ENCODE assay signal across 29 cellular contexts in genomic region chr3:134199240-134199639, GRCh38.
"Had no signal": no experiment of that assay in that cellular context is flagged by ENCODE, and none has a peak within 500 bp of the region (broad histone marks: within the 10 kb centered on the region; RNA-seq: fewer than 3 reads in every experiment).

No MANE protein-coding gene starts in this region.

- DNase-seq: activated B cell treated with CpG ODN at 0.5 μM for 24 hours; activated CD4-positive, alpha-beta T cell treated with anti-CD3 and anti-CD28 coated beads for 1 hour; activated CD4-positive, alpha-beta T cell treated with anti-CD3 and anti-CD28 coated beads, Interleukin-2, amount 10 ng/mL, durations not matched to agents 7 days and 5 days; activated CD8-positive, alpha-beta memory T cell treated with anti-CD3 and anti-CD28 coated beads for 24 hours; activated gamma-delta T cell treated with Interleukin-2 at 50 U/mL for 16 hours; activated naive CD4-positive, alpha-beta T cell treated with anti-CD3 and anti-CD28 coated beads, Interleukin-2, amount 10 ng/mL, durations not matched to agents 7 days and 5 days; activated naive CD8-positive, alpha-beta T cell treated with anti-CD3 and anti-CD28 coated beads, Interleukin-2, amount 10 ng/mL, durations not matched to agents 7 days and 5 days; adrenal gland; anterior cingulate cortex; central memory CD4-positive, alpha-beta T cell; MG63; MV-4-11; NCI-H1092 treated with DMSO at 0.1 percent for 48 hours; NCI-H1417 treated with DMSO at 0.1 percent for 48 hours; NCI-H1694; NCI-H2029; NCI-H2107; NCI-H2171 treated with DMSO at 0.1 percent for 48 hours; NCI-H226; NCI-H510A; NCI-H526 treated with DMSO at 0.1 percent for 48 hours; PC-3; SHP77 treated with DMSO at 0.1 percent for 48 hours; T-helper 17 cell; T-helper 9 cell had no signal

- H3K4me3 Mint-ChIP-seq: activated B cell treated with CpG ODN at 0.5 μM for 24 hours; activated CD4-positive, alpha-beta memory T cell treated with anti-CD3 and anti-CD28 coated beads for 36 hours; activated CD4-positive, alpha-beta T cell treated with anti-CD3 and anti-CD28 coated beads, Interleukin-2, amount 10 ng/mL, durations not matched to agents 7 days and 5 days; activated naive CD4-positive, alpha-beta T cell treated with anti-CD3 and anti-CD28 coated beads, Interleukin-2, amount 10 ng/mL, durations not matched to agents 7 days and 5 days; activated naive CD8-positive, alpha-beta T cell treated with anti-CD3 and anti-CD28 coated beads, Interleukin-2, amount 10 ng/mL, durations not matched to agents 7 days and 5 days; activated T-cell treated with anti-CD3 and anti-CD28 coated beads, Interleukin-2, amount 50 U/mL, for 72 hours; T-helper 17 cell had no signal

- H3K9me3 ChIP-seq: adrenal gland had no signal

- H3K9me3 Mint-ChIP-seq: activated B cell treated with CpG ODN at 0.5 μM for 24 hours; activated naive CD4-positive, alpha-beta T cell treated with anti-CD3 and anti-CD28 coated beads, Interleukin-2, amount 10 ng/mL, durations not matched to agents 7 days and 5 days; activated naive CD8-positive, alpha-beta T cell treated with anti-CD3 and anti-CD28 coated beads, Interleukin-2, amount 10 ng/mL, durations not matched to agents 7 days and 5 days; activated T-cell treated with anti-CD3 and anti-CD28 coated beads, Interleukin-2, amount 50 U/mL, for 72 hours; activated T-helper 2 cell treated with anti-CD3 and anti-CD28 coated beads, Interferon-gamma antibody, Interleukin-2, Interleukin-4, amounts not matched to agents 10 μg/mL and 5 μg/mL and 100 μg/mL, durations not matched to agents 14 hours and 24 hours and 36 hours had no signal

- H3K4me3 ChIP-seq: adrenal gland, MG63 had no signal

- H3K4me1 Mint-ChIP-seq: activated B cell treated with CpG ODN at 0.5 μM for 24 hours; activated CD4-positive, alpha-beta T cell treated with anti-CD3 and anti-CD28 coated beads, Interleukin-2, amount 10 ng/mL, durations not matched to agents 7 days and 5 days; activated naive CD4-positive, alpha-beta T cell treated with anti-CD3 and anti-CD28 coated beads, Interleukin-2, amount 10 ng/mL, durations not matched to agents 7 days and 5 days; activated naive CD8-positive, alpha-beta T cell treated with anti-CD3 and anti-CD28 coated beads, Interleukin-2, amount 10 ng/mL, durations not matched to agents 7 days and 5 days had no signal

- H3K27ac ChIP-seq: adrenal gland, KMS-11 had no signal

- H3K27me3 ChIP-seq: adrenal gland, MG63 had no signal

- H3K4me2 ChIP-seq: KMS-11 had no signal

- H3K4me1 ChIP-seq: adrenal gland had no signal

- ATAC-seq: PC-3, T-helper 17 cell had no signal

- H3K9ac ChIP-seq: KMS-11 had no signal

- H3K27me3 Mint-ChIP-seq: activated B cell treated with CpG ODN at 0.5 μM for 24 hours; activated CD4-positive, alpha-beta memory T cell treated with anti-CD3 and anti-CD28 coated beads for 36 hours; activated CD4-positive, alpha-beta T cell treated with anti-CD3 and anti-CD28 coated beads, Interleukin-2, amount 10 ng/mL, durations not matched to agents 7 days and 5 days; activated naive CD4-positive, alpha-beta T cell treated with anti-CD3 and anti-CD28 coated beads, Interleukin-2, amount 10 ng/mL, durations not matched to agents 7 days and 5 days; activated naive CD8-positive, alpha-beta T cell treated with anti-CD3 and anti-CD28 coated beads, Interleukin-2, amount 10 ng/mL, durations not matched to agents 7 days and 5 days; T-helper 17 cell had no signal

- H3K27ac Mint-ChIP-seq: activated B cell treated with CpG ODN at 0.5 μM for 24 hours; activated CD4-positive, alpha-beta memory T cell treated with anti-CD3 and anti-CD28 coated beads for 36 hours; activated CD4-positive, alpha-beta T cell treated with anti-CD3 and anti-CD28 coated beads, Interleukin-2, amount 10 ng/mL, durations not matched to agents 7 days and 5 days; activated naive CD4-positive, alpha-beta T cell treated with anti-CD3 and anti-CD28 coated beads, Interleukin-2, amount 10 ng/mL, durations not matched to agents 7 days and 5 days; activated naive CD8-positive, alpha-beta T cell treated with anti-CD3 and anti-CD28 coated beads, Interleukin-2, amount 10 ng/mL, durations not matched to agents 7 days and 5 days; activated T-cell treated with anti-CD3 and anti-CD28 coated beads, Interleukin-2, amount 50 U/mL, for 72 hours; activated T-helper 2 cell treated with anti-CD3 and anti-CD28 coated beads, Interferon-gamma antibody, Interleukin-2, Interleukin-4, amounts not matched to agents 10 μg/mL and 5 μg/mL and 100 μg/mL, durations not matched to agents 14 hours and 24 hours and 36 hours; T-helper 17 cell had no signal
